In genomic region chr14:101711041-101711861, GRCh38 we compare ENCODE assay signal across 1 cellular context.
TF ChIP-seq lines count a peak whose summit lies in the region.

No MANE protein-coding gene starts in this region.

TF ChIP-seq in H1, 55 proteins besides CTCF, POLR2A, EP300 and RAD21:
- TF ChIP-seq HDAC6 (IDR thresholded peaks at IDR 0.05; ENCODE audit: low read depth, low read length) (no peak), SRF (IDR thresholded peaks at IDR 0.05; ENCODE audit: low read depth, low read length) (no peak), FOSL1 (IDR thresholded peaks at IDR 0.05; ENCODE audit: insufficient read depth, low read depth, low read length) (no peak), CREB1 (IDR thresholded peaks at IDR 0.05) (no peak), E2F6 (IDR thresholded peaks at IDR 0.05) (no peak), RXRA (IDR thresholded peaks at IDR 0.05; ENCODE audit: insufficient read depth, low read depth, low read length) (no peak), TAF1 (IDR thresholded peaks at IDR 0.05; ENCODE audit: low read depth, low read length) (no peak), SP1 (IDR thresholded peaks at IDR 0.05; ENCODE audit: low read depth, low read length) (no peak), JUND (IDR thresholded peaks at IDR 0.05; ENCODE audit: low read length) (no peak)
